In the genomic region with DNA sequence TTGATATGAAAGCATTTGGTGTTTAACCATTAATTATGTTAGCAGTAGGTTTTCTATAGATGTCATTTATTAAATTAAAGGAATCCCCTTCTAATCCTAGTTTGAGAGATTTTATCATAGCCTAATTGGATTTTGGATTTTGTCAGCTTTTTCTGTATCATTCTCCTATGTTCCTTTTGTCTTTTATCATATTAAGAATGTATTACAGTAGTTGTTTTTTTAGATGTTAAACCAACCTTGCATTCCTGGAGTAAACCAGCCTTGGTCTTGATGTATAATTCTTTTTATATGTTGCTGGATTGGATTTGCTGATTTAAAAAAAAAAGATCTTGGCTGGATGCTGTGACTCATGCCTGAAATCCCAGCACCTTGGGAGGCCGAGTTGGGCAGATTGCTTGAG, we compare ENCODE assay signal across 20 cellular contexts. TPM values are rescaled to one million over a fixed set of nuclear protein-coding genes. Genes with fewer than 3 reads are reported as not detected.
DNase-seq lines count a peak whose midpoint lies in the region; ATAC-seq, FAIRE-seq and TF ChIP-seq lines count a peak whose summit lies in the region.
"Had no signal": no experiment of that assay in that cellular context is flagged by ENCODE, and none has a peak within 500 bp of the region (broad histone marks: within the 10 kb centered on the region; RNA-seq: fewer than 3 reads in every experiment).

No MANE protein-coding gene starts in this region.

- H3K27ac Mint-ChIP-seq in neural progenitor cell = no peak overlapping the region
- H3K27ac Mint-ChIP-seq: activated CD4-positive, alpha-beta memory T cell treated with anti-CD3 and anti-CD28 coated beads for 36 hours; activated T-helper 17 cell treated with anti-CD3 and anti-CD28 coated beads, Interleukin-2, amount 50 U/mL, for 72 hours; GM23338 had no signal

- no peaks in the 10 kb centered on the region for H3K27me3 ChIP-seq in Karpas-422 (ENCODE audit: low read length)
- no peaks in the 10 kb centered on the region for H3K27me3 ChIP-seq in GM12878 (replicated peaks in 1 of 2; ENCODE audit: control insufficient read depth in 2 of 2, insufficient read depth in 2 of 2, low read length in 1 of 2)
- no peaks in the 10 kb centered on the region for H3K27me3 ChIP-seq in neural progenitor cell
- H3K27me3 ChIP-seq: ascending aorta, upper lobe of left lung had no signal

- H2AFZ ChIP-seq in Karpas-422 (ENCODE audit: low read length) = no peak overlapping the region
- no peak overlapping the region for H2AFZ ChIP-seq in GM12878 (ENCODE audit: control insufficient read depth, low read depth, low read length)
- no peak overlapping the region for H2AFZ ChIP-seq in neural progenitor cell (replicated peaks)
- H2AFZ ChIP-seq: GM23338 had no signal

- H3K79me2 ChIP-seq in Karpas-422 (ENCODE audit: low read length) (peaks cover 45% of the 10 kb centered on the region), GM12878 (ENCODE audit: control insufficient read depth, insufficient read depth, low read length) (peaks cover 10% of the 10 kb centered on the region), neural progenitor cell (ENCODE audit: low read depth) (peaks cover 57% of the 10 kb centered on the region)

- SMC1A ChIA-PET in GM12878 (lab: Charles Lee; ENCODE audit: uncharacterized antibody, unreplicated experiment) = interaction anchor here (1.9 kb wide), 1 partner anchor 9 kb away, joined by 7 read pairs; no protein-coding TSS in a partner anchor

- H3K27me3 Mint-ChIP-seq in neural progenitor cell (ENCODE audit: insufficient read depth, low read depth) = peaks cover 2% of the 10 kb centered on the region
- H3K27me3 Mint-ChIP-seq: activated CD4-positive, alpha-beta memory T cell treated with anti-CD3 and anti-CD28 coated beads for 36 hours; activated T-helper 17 cell treated with anti-CD3 and anti-CD28 coated beads, Interleukin-2, amount 50 U/mL, for 72 hours had no signal

- BruUV-seq in GM12878 (replicated peaks; lab: Mats Ljungman, UMichigan) = no TSS peak

- RAD21 ChIA-PET in GM12878 (lab: Charles Lee; ENCODE audit: unreplicated experiment) = no interaction called here

- H3F3A ChIP-seq in neural progenitor cell (ENCODE audit: low read depth) = peaks cover 18% of the 10 kb centered on the region

- H3K9ac ChIP-seq in Karpas-422 (ENCODE audit: low read length) = no peak overlapping the region
- no peak overlapping the region for H3K9ac ChIP-seq in GM12878 (ENCODE audit: control insufficient read depth, insufficient read depth, low read length)
- H3K9ac ChIP-seq in neural progenitor cell = no peak overlapping the region

- DNase-seq in DMS 273 (lab: John Stamatoyannopoulos, UW; ENCODE audit: unreplicated experiment) (peak; percentile 97), Karpas-422 (peak; percentile 72), GM12878 (ENCODE audit: low read depth, low spot score) (no peak), iris pigment epithelial cell (ENCODE audit: low read depth) (peak; percentile 7), NCI-H128 (lab: John Stamatoyannopoulos, UW; ENCODE audit: unreplicated experiment) (no peak), anterior cingulate cortex (lab: John Stamatoyannopoulos, UW) (no peak), neural progenitor cell (ENCODE audit: low spot score) (no peak)
- DNase-seq: activated CD4-positive, alpha-beta memory T cell treated with anti-CD3 and anti-CD28 coated beads for 36 hours; C1 segment of cervical spinal cord; effector CD8-positive, alpha-beta T cell; glutamatergic neuron; NCI-H82; stimulated activated CD4-positive, alpha-beta T cell treated with anti-CD3 and anti-CD28 coated beads, Interleukin-2, amount 100 ng/mL, for 24 hours; T1000; upper lobe of left lung had no signal

- ATAC-seq in GM12878 = no peak
- ATAC-seq in SK-N-SH treated with all-trans-retinoic acid at 6 μM for 48 hours = no peak
- ATAC-seq: activated T-helper 17 cell treated with anti-CD3 and anti-CD28 coated beads, Interleukin-2, amount 50 U/mL, for 72 hours; GM23338; Right ventricle myocardium inferior had no signal

- H3K4me2 ChIP-seq in Karpas-422 (ENCODE audit: low read depth, low read length, poor library complexity, severe bottlenecking) = no peak overlapping the region
- H3K4me2 ChIP-seq in GM12878 (ENCODE audit: control insufficient read depth, insufficient read depth) = no peak overlapping the region
- no peak overlapping the region for H3K4me2 ChIP-seq in neural progenitor cell
- H3K4me2 ChIP-seq: GM23338 had no signal

- H3K9me3 Mint-ChIP-seq in neural progenitor cell = peaks cover 17% of the 10 kb centered on the region
- H3K9me3 Mint-ChIP-seq: activated T-helper 17 cell treated with anti-CD3 and anti-CD28 coated beads, Interleukin-2, amount 50 U/mL, for 72 hours had no signal

- no peak for TF ChIP-seq CTCF in GM12878 (IDR thresholded peaks at IDR 0.05 in 2 of 3, conservative IDR thresholded peaks at IDR 0.05 in 1 of 3; ENCODE audit: control insufficient read depth in 2 of 3, extremely low read depth in 1 of 3, insufficient read depth in 1 of 3, low read depth in 3 of 3, low read length in 3 of 3)
- no peak for TF ChIP-seq CTCF in neural progenitor cell (IDR thresholded peaks at IDR 0.05)

- TF ChIP-seq EP300 in GM12878 (IDR thresholded peaks at IDR 0.05; ENCODE audit: borderline replicate concordance in 1 of 2, control insufficient read depth in 1 of 2, low read depth in 2 of 2, low read length in 2 of 2) = no peak

- H3K9me2 ChIP-seq in Karpas-422 (replicated peaks; ENCODE audit: insufficient read depth, low read length) = no peaks in the 10 kb centered on the region

- 100% methylated on average over 1 of the region's 1 CpG for WGBS in GM12878 (ENCODE audit: insufficient coverage, insufficient replicate concordance, low lambda C conversion rate, missing lambda C conversion rate)

- H4K20me1 ChIP-seq in Karpas-422 (ENCODE audit: insufficient read depth, low read depth, low read length) (no peaks in the 10 kb centered on the region), GM12878 (ENCODE audit: control insufficient read depth, insufficient read depth) (no peaks in the 10 kb centered on the region), neural progenitor cell (ENCODE audit: low read depth) (peaks cover 9% of the 10 kb centered on the region)

- no peak for TF ChIP-seq RAD21 in GM12878 (IDR thresholded peaks at IDR 0.05; ENCODE audit: insufficient read depth, low read depth, low read length)

- intact Hi-C loops in GM12878 (cut with micrococcal nuclease; ENCODE audit: unreplicated experiment) = no loop called here

- H3K4me1 ChIP-seq in Karpas-422 (ENCODE audit: low read length) = peaks cover 8% of the 10 kb centered on the region
- H3K4me1 ChIP-seq in GM12878 (ENCODE audit: control insufficient read depth, insufficient read depth, low read length) = peaks cover 4% of the 10 kb centered on the region
- H3K4me1 ChIP-seq in neural progenitor cell = no peaks in the 10 kb centered on the region

- H3K36me3 ChIP-seq in Karpas-422 (ENCODE audit: insufficient read depth, low read length) (peaks cover 69% of the 10 kb centered on the region), GM12878 (ENCODE audit: control insufficient read depth in 2 of 2, insufficient read depth in 2 of 2, low read length in 1 of 2) (peaks cover 4 to 29% of the 10 kb centered on the region in 2 experiments), neural progenitor cell (peaks cover 49% of the 10 kb centered on the region)

- POLR2A ChIA-PET in GM12878 (lab: Charles Lee) = interaction anchor here (0.6 to 0.7 kb wide), 2 partner anchors 8 to 446 kb away, joined by 3 to 6 read pairs; no protein-coding TSS in a partner anchor

- H3K4me1 Mint-ChIP-seq in neural progenitor cell = peaks cover 8% of the 10 kb centered on the region
- H3K4me1 Mint-ChIP-seq: GM23338 had no signal

- H3K4me3 Mint-ChIP-seq in neural progenitor cell = no peak overlapping the region
- H3K4me3 Mint-ChIP-seq: activated CD4-positive, alpha-beta memory T cell treated with anti-CD3 and anti-CD28 coated beads for 36 hours; activated T-helper 17 cell treated with anti-CD3 and anti-CD28 coated beads, Interleukin-2, amount 50 U/mL, for 72 hours; GM23338 had no signal

- H3K36me3 Mint-ChIP-seq in neural progenitor cell = peaks cover 55% of the 10 kb centered on the region

- H3K9me3 ChIP-seq in Karpas-422 (ENCODE audit: low read length) (peaks cover 6% of the 10 kb centered on the region), GM12878 (replicated peaks; ENCODE audit: control insufficient read depth, insufficient read depth, low read length) (peaks cover 5% of the 10 kb centered on the region), neural progenitor cell (ENCODE audit: low read depth) (no peaks in the 10 kb centered on the region)

- no peak for FAIRE-seq in GM12878 (lab: Jason Lieb, UNC)

- in situ Hi-C loops in GM12878 (cut with MboI) = no loop called here

- H3K27ac ChIP-seq in Karpas-422 (ENCODE audit: low read length) (no peak overlapping the region), GM12878 (ENCODE audit: control insufficient read depth, insufficient read depth) (no peak overlapping the region), neural progenitor cell (no peak overlapping the region)
- H3K27ac ChIP-seq: ascending aorta, upper lobe of left lung had no signal

- CTCF ChIA-PET in GM12878 (lab: Yijun Ruan, JAX) = interaction anchor here (1.7 kb wide), 1 partner anchor 9 kb away, joined by 9 read pairs; no protein-coding TSS in a partner anchor

- H3K4me3 ChIP-seq in Karpas-422 (ENCODE audit: low read length) (no peak overlapping the region), GM12878 (no peak overlapping the region), neural progenitor cell (no peak overlapping the region)
- H3K4me3 ChIP-seq: ascending aorta, GM23338, upper lobe of left lung had no signal

- TF ChIP-seq POLR2A in GM12878 (IDR thresholded peaks at IDR 0.05; ENCODE audit: low read depth, low read length) = no peak

RNA-seq across cellular contexts. Expression of gene SETDB1, which starts 5.6 kb away (rescaled TPM):
- total RNA-seq in Karpas-422 (2014; rRNA removed; shearing (Covaris generic); ENCODE audit: low replicate concordance) = 47.0 and 60.1 TPM in 2 replicates
- total RNA-seq in GM12878 (2013; cell fraction: nucleolus; rRNA removed) = 168 and 183 TPM in 2 replicates
- total RNA-seq in GM12878 (2014; rRNA removed) (30.0 and 36.5 TPM in 2 replicates), GM12878 (2014; rRNA removed; fragmentation: Illumina TruSeq; extraction: Trizol) (36.1 and 36.3 TPM in 2 replicates), GM12878 (2021) (38.7 and 42.6 TPM in 2 replicates), neural progenitor cell (ENCODE audit: low replicate concordance) (63.4 and 79.5 TPM in 2 replicates)
- polyA plus RNA-seq in GM12878 (2011; ENCODE audit: low read depth) = 22.0 TPM
- polyA plus RNA-seq in GM12878 (2011; rRNA removed) (56.7 and 58.4 TPM in 2 replicates), GM12878 (2014; fragmentation: Illumina TruSeq; extraction: Trizol) (44.3 and 46.4 TPM in 2 replicates), GM12878 (2014; fragmentation: Nextera tagmentation; extraction: Ambion mirVana) (10 to 100 TPM; 14.5 to 14.7 TPM), GM12878 (2014; rRNA removed) (30.8 and 35.2 TPM in 2 replicates), GM12878 (2016; fragmentation: Nextera tagmentation; extraction: Ambion mirVana) (10 to 100 TPM; 14.3 to 14.5 TPM)
- polyA plus RNA-seq in GM12878 (2011; cell fraction: cytosol; rRNA removed) = 34.7 and 36.2 TPM in 2 replicates
- 81.8 and 87.7 TPM in 2 replicates for polyA plus RNA-seq in GM12878 (2011; cell fraction: nucleus; rRNA removed)
- polyA plus RNA-seq in GM12878 (2012) = 29.6 and 31.1 TPM in 2 replicates
- polyA minus RNA-seq in GM12878 (2011; rRNA and poly(A)+ RNA removed) = 71.5 and 86.6 TPM in 2 replicates
- 21.5 and 21.9 TPM in 2 replicates for polyA minus RNA-seq in GM12878 (2011; cell fraction: cytosol; rRNA and poly(A)+ RNA removed)
- polyA minus RNA-seq in GM12878 (2011; cell fraction: nucleus; rRNA and poly(A)+ RNA removed) = 32.4 and 50.3 TPM in 2 replicates

RNA-seq across cellular contexts. Expression of gene CERS2, which starts 42.9 kb away (rescaled TPM):
- 91.6 and 140 TPM in 2 replicates for total RNA-seq in Karpas-422 (2014; rRNA removed; shearing (Covaris generic); ENCODE audit: low replicate concordance)
- total RNA-seq in GM12878 (2013; cell fraction: nucleolus; rRNA removed) = 27.0 and 31.5 TPM in 2 replicates
- total RNA-seq in GM12878 (2014; rRNA removed) (55.8 and 57.0 TPM in 2 replicates), GM12878 (2014; rRNA removed; fragmentation: Illumina TruSeq; extraction: Trizol) (38.2 and 39.9 TPM in 2 replicates), GM12878 (2021) (76.7 and 79.2 TPM in 2 replicates), neural progenitor cell (ENCODE audit: low replicate concordance) (104 and 122 TPM in 2 replicates)
- polyA plus RNA-seq in GM12878 (2011; ENCODE audit: low read depth) = 45.4 TPM
- polyA plus RNA-seq in GM12878 (2011; rRNA removed) (29.5 and 41.5 TPM in 2 replicates), GM12878 (2014; fragmentation: Illumina TruSeq; extraction: Trizol) (78.8 and 87.9 TPM in 2 replicates), GM12878 (2014; fragmentation: Nextera tagmentation; extraction: Ambion mirVana) (10 to 100 TPM in 1 of 2 experiments, 1 to 10 TPM in 1; 9.2 to 12.7 TPM), GM12878 (2014; rRNA removed) (50.5 and 52.3 TPM in 2 replicates), GM12878 (2016; fragmentation: Nextera tagmentation; extraction: Ambion mirVana) (10 to 100 TPM; 49.3 to 61.5 TPM)
- 40.6 and 44.7 TPM in 2 replicates for polyA plus RNA-seq in GM12878 (2011; cell fraction: cytosol; rRNA removed)
- 57.8 and 60.8 TPM in 2 replicates for polyA plus RNA-seq in GM12878 (2011; cell fraction: nucleus; rRNA removed)
- polyA plus RNA-seq in GM12878 (2012) = 34.6 and 47.7 TPM in 2 replicates
- polyA minus RNA-seq in GM12878 (2011; rRNA and poly(A)+ RNA removed) = 57.5 and 61.2 TPM in 2 replicates
- 19.9 and 23.3 TPM in 2 replicates for polyA minus RNA-seq in GM12878 (2011; cell fraction: cytosol; rRNA and poly(A)+ RNA removed)
- polyA minus RNA-seq in GM12878 (2011; cell fraction: nucleus; rRNA and poly(A)+ RNA removed) = 14.9 and 25.9 TPM in 2 replicates

RNA-seq across cellular contexts. Expression of gene CTXND2, which starts 44.8 kb away (rescaled TPM):
- not detected in 2 replicates for total RNA-seq in Karpas-422 (2014; rRNA removed; shearing (Covaris generic); ENCODE audit: low replicate concordance)
- total RNA-seq in GM12878 (2013; cell fraction: nucleolus; rRNA removed) = not detected in 2 replicates
- not detected in 2 replicates for total RNA-seq in GM12878 (2014; rRNA removed)
- total RNA-seq in GM12878 (2014; rRNA removed; fragmentation: Illumina TruSeq; extraction: Trizol) = not detected in 2 replicates
- not detected in 2 replicates for total RNA-seq in GM12878 (2021)
- not detected for polyA plus RNA-seq in GM12878 (2011; ENCODE audit: low read depth)
- not detected in 2 replicates for polyA plus RNA-seq in GM12878 (2011; rRNA removed)
- polyA plus RNA-seq in GM12878 (2011; cell fraction: cytosol; rRNA removed) = not detected in 2 replicates
- polyA plus RNA-seq in GM12878 (2011; cell fraction: nucleus; rRNA removed) = not detected in 2 replicates
- not detected in 2 replicates for polyA plus RNA-seq in GM12878 (2012)
- polyA plus RNA-seq in GM12878 (2014; fragmentation: Illumina TruSeq; extraction: Trizol) = not detected in 2 replicates
- not detected for polyA plus RNA-seq in GM12878 (2014; fragmentation: Nextera tagmentation; extraction: Ambion mirVana)
- not detected in 2 replicates for polyA plus RNA-seq in GM12878 (2014; rRNA removed)
- not detected for polyA plus RNA-seq in GM12878 (2016; fragmentation: Nextera tagmentation; extraction: Ambion mirVana)
- not detected in 2 replicates for polyA minus RNA-seq in GM12878 (2011; rRNA and poly(A)+ RNA removed)
- polyA minus RNA-seq in GM12878 (2011; cell fraction: cytosol; rRNA and poly(A)+ RNA removed) = not detected in 2 replicates
- polyA minus RNA-seq in GM12878 (2011; cell fraction: nucleus; rRNA and poly(A)+ RNA removed) = not detected in 2 replicates
- not detected in 2 replicates for total RNA-seq in neural progenitor cell (ENCODE audit: low replicate concordance)
- total RNA-seq: activated CD4-positive, alpha-beta memory T cell treated with anti-CD3 and anti-CD28 coated beads for 36 hours; activated T-helper 17 cell treated with anti-CD3 and anti-CD28 coated beads, Interleukin-2, amount 50 U/mL, for 72 hours; ascending aorta; GM23338; Right ventricle myocardium inferior; upper lobe of left lung had no signal
- polyA plus RNA-seq: GM23338 had no signal

RNA-seq across cellular contexts. Expression of gene ANXA9, which starts 50.3 kb away (rescaled TPM):
- total RNA-seq in Karpas-422 (2014; rRNA removed; shearing (Covaris generic); ENCODE audit: low replicate concordance) = 0.19 and 0.47 TPM in 2 replicates
- 0.75 TPM in 1 of 2 replicates, not detected in the other for total RNA-seq in GM12878 (2013; cell fraction: nucleolus; rRNA removed)
- total RNA-seq in GM12878 (2014; rRNA removed) (not detected in 2 replicates), GM12878 (2014; rRNA removed; fragmentation: Illumina TruSeq; extraction: Trizol) (0.09 TPM in 1 of 2 replicates, not detected in the other), GM12878 (2021) (not detected in 2 replicates), neural progenitor cell (ENCODE audit: low replicate concordance) (0.77 TPM in 1 of 2 replicates, not detected in the other)
- polyA plus RNA-seq in GM12878 (2011; ENCODE audit: low read depth) = 0.18 TPM
- polyA plus RNA-seq in GM12878 (2011; rRNA removed) (0.37 and 0.43 TPM in 2 replicates), GM12878 (2014; fragmentation: Illumina TruSeq; extraction: Trizol) (0.04 TPM in 1 of 2 replicates, not detected in the other), GM12878 (2014; fragmentation: Nextera tagmentation; extraction: Ambion mirVana) (under 1 TPM in 1 of 2 experiments, not detected in 1; 0.11 TPM), GM12878 (2014; rRNA removed) (0.08 TPM in 1 of 2 replicates, not detected in the other), GM12878 (2016; fragmentation: Nextera tagmentation; extraction: Ambion mirVana) (under 1 TPM; 0.25 to 0.28 TPM)
- 0.38 and 0.57 TPM in 2 replicates for polyA plus RNA-seq in GM12878 (2011; cell fraction: cytosol; rRNA removed)
- polyA plus RNA-seq in GM12878 (2011; cell fraction: nucleus; rRNA removed) = 0.31 and 0.39 TPM in 2 replicates
- polyA plus RNA-seq in GM12878 (2012) = 0.41 and 0.49 TPM in 2 replicates
- polyA minus RNA-seq in GM12878 (2011; rRNA and poly(A)+ RNA removed) = 0.15 and 0.46 TPM in 2 replicates
- not detected in 2 replicates for polyA minus RNA-seq in GM12878 (2011; cell fraction: cytosol; rRNA and poly(A)+ RNA removed)
- polyA minus RNA-seq in GM12878 (2011; cell fraction: nucleus; rRNA and poly(A)+ RNA removed) = 0.24 TPM in 1 of 2 replicates, not detected in the other
- total RNA-seq: ascending aorta, Right ventricle myocardium inferior had no signal

RNA-seq across cellular contexts. Expression of gene ARNT, which starts 55.4 kb away (rescaled TPM):
- total RNA-seq in Karpas-422 (2014; rRNA removed; shearing (Covaris generic); ENCODE audit: low replicate concordance) = 26.7 and 32.0 TPM in 2 replicates
- total RNA-seq in GM12878 (2013; cell fraction: nucleolus; rRNA removed) = 57.0 and 62.4 TPM in 2 replicates
- total RNA-seq in GM12878 (2014; rRNA removed) (17.3 and 20.7 TPM in 2 replicates), GM12878 (2014; rRNA removed; fragmentation: Illumina TruSeq; extraction: Trizol) (18.5 and 19.2 TPM in 2 replicates), GM12878 (2021) (22.3 and 22.9 TPM in 2 replicates), neural progenitor cell (ENCODE audit: low replicate concordance) (34.9 and 39.0 TPM in 2 replicates)
- 12.6 TPM for polyA plus RNA-seq in GM12878 (2011; ENCODE audit: low read depth)
- polyA plus RNA-seq in GM12878 (2011; rRNA removed) (25.5 and 26.7 TPM in 2 replicates), GM12878 (2014; fragmentation: Illumina TruSeq; extraction: Trizol) (24.6 and 27.4 TPM in 2 replicates), GM12878 (2014; fragmentation: Nextera tagmentation; extraction: Ambion mirVana) (1 to 10 TPM; 5.8 to 7.1 TPM), GM12878 (2014; rRNA removed) (19.7 and 20.5 TPM in 2 replicates), GM12878 (2016; fragmentation: Nextera tagmentation; extraction: Ambion mirVana) (10 to 100 TPM; 27.6 to 33.9 TPM)
- polyA plus RNA-seq in GM12878 (2011; cell fraction: cytosol; rRNA removed) = 20.9 and 23.1 TPM in 2 replicates
- 27.1 and 33.8 TPM in 2 replicates for polyA plus RNA-seq in GM12878 (2011; cell fraction: nucleus; rRNA removed)
- polyA plus RNA-seq in GM12878 (2012) = 16.6 and 21.4 TPM in 2 replicates
- 33.3 and 33.9 TPM in 2 replicates for polyA minus RNA-seq in GM12878 (2011; rRNA and poly(A)+ RNA removed)
- 8.8 and 9.1 TPM in 2 replicates for polyA minus RNA-seq in GM12878 (2011; cell fraction: cytosol; rRNA and poly(A)+ RNA removed)
- polyA minus RNA-seq in GM12878 (2011; cell fraction: nucleus; rRNA and poly(A)+ RNA removed) = 15.4 and 27.6 TPM in 2 replicates

Comparison
In these comparisons a context has a peak if more than half of its experiments do, and no peak if none do; other contexts are left out.
1. DNase-seq: peak in DMS 273 (single experiment), Karpas-422 (single experiment) and iris pigment epithelial cell (single experiment); none in GM12878 (single experiment), NCI-H128 (single experiment), anterior cingulate cortex (0 of 58) and neural progenitor cell (single experiment).